9 cellular contexts compared by ENCODE assay signal in the genomic region with DNA sequence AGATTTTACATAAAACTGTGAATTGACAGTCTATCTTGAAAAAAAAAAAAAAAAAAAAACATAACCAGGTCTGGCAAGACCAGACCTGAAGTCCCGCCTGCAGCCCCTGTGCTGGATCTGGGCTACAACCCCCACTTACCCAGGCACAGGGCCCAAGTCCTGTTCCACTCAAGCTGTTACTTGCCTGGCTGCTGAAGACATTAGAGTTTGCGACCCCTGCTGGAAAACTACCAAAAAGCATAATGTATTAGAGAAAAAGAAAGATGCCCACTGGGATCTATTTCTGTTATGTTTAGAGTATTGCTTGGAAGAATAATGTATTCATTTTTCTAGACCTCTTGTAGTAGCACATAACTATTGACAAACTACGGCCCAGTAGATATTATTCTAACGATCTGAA. TPM values are rescaled to one million over a fixed set of nuclear protein-coding genes. Genes with fewer than 3 reads are reported as not detected.
DNase-seq lines count a peak whose midpoint lies in the region; ATAC-seq and TF ChIP-seq lines count a peak whose summit lies in the region.
"Had no signal": no experiment of that assay in that cellular context is flagged by ENCODE, and none has a peak within 500 bp of the region (broad histone marks: within the 10 kb centered on the region; RNA-seq: fewer than 3 reads in every experiment).

No MANE protein-coding gene starts in this region.

- in situ Hi-C loops in Panc1 (cut with HindIII; ENCODE audit: low pct_unique_long_range_greater_than_20kb, low sequenced_read_pairs), result no loop called here

- no peaks in the 10 kb centered on the region for H3K4me1 ChIP-seq in Panc1 (ENCODE audit: control insufficient read depth, insufficient read depth, low read length)
- no peaks in the 10 kb centered on the region for H3K4me1 ChIP-seq in testis

- WGBS in testis, 2 donors, result 46 to 49% methylated on average over 4 of the region's 4 CpGs

- POLR2A ChIA-PET in HEK293T (lab: Yijun Ruan, JAX), result no interaction called here
- POLR2A ChIA-PET in Panc1 (lab: Charles Lee), result no interaction called here

- DNase-seq in NCI-H524 (lab: John Stamatoyannopoulos, UW) (peak; percentile 58 to 69), NCI-H524 treated with DMSO at 0.1 percent for 48 hours (lab: John Stamatoyannopoulos, UW) (no peak), HEK293T (ENCODE audit: extremely low spot score) (peak; percentile 28), Panc1 (ENCODE audit: low read depth, low spot score) (no peak), glomerular visceral epithelial cell (ENCODE audit: extremely low spot score) (peak; percentile 18), testis (peak; percentile 62), omental fat pad (ENCODE audit: low spot score) (no peak)

- H3K4me3 ChIP-seq in Panc1 (ENCODE audit: low read depth in 2 of 2, low read length in 2 of 2) (no peak overlapping the region), testis (no peak overlapping the region)
- H3K4me3 ChIP-seq: BLaER1 had no signal

- H3K27me3 ChIP-seq in Panc1 (ENCODE audit: control insufficient read depth, insufficient read depth, low read length) (no peaks in the 10 kb centered on the region), testis (no peaks in the 10 kb centered on the region)

- H3K9me3 ChIP-seq in Panc1 (ENCODE audit: control insufficient read depth, insufficient read depth, low read depth, low read length) (no peaks in the 10 kb centered on the region), testis (no peaks in the 10 kb centered on the region)

- no TSS peak for BruUV-seq in Panc1 (replicated peaks; lab: Mats Ljungman, UMichigan)

- H3K27ac ChIP-seq in Panc1 (ENCODE audit: low read length), result no peak overlapping the region
- peak overlapping the region; percentile 11 to 51 for H3K27ac ChIP-seq in testis
- H3K27ac ChIP-seq: BLaER1 had no signal

- no peak for TF ChIP-seq POLR2A in testis (IDR thresholded peaks at IDR 0.05)

- peaks cover 10% of the 10 kb centered on the region; the same call in 1 of the 2 replicates for H3K36me3 ChIP-seq in Panc1 (ENCODE audit: control insufficient read depth, insufficient read depth, low read length)
- H3K36me3 ChIP-seq in testis (ENCODE audit: low read depth, missing control alignments), result no peaks in the 10 kb centered on the region
- H3K36me3 ChIP-seq: BLaER1 had no signal

- CTCF ChIA-PET in HEK293T (lab: Yijun Ruan, JAX), result interaction anchor here (2.3 kb wide), 1 partner anchor 12 kb away, joined by 8 read pairs; no protein-coding TSS in a partner anchor
- CTCF ChIA-PET in Panc1 (lab: Charles Lee), result interaction anchor here (0.7 kb wide), 2 partner anchors 325 to 823 kb away, joined by 3 to 7 read pairs; no protein-coding TSS in a partner anchor

- ATAC-seq in Panc1 (no peak), omental fat pad (ENCODE audit: low FRiP score) (no peak), HG02852 (IDR thresholded peaks at IDR 0.05; ENCODE audit: unreplicated experiment) (no peak)

- intact Hi-C loops in Panc1 (cut with micrococcal nuclease; ENCODE audit: unreplicated experiment), result no loop called here
- intact Hi-C loops in testis (cut with DNase I; ENCODE audit: low total_unique reads), result no loop called here

- TF ChIP-seq CTCF in Panc1 (IDR thresholded peaks at IDR 0.05), result peak; percentile 44
- TF ChIP-seq CTCF in testis (IDR thresholded peaks at IDR 0.05), result peak; percentile 21 to 36 (median 32)
- TF ChIP-seq CTCF in omental fat pad (IDR thresholded peaks at IDR 0.05), result no peak

TF ChIP-seq in HEK293T, 16 proteins besides CTCF, POLR2A, EP300 and RAD21:
- TF ChIP-seq TARDBP (IDR thresholded peaks at IDR 0.05) (no peak), ELF4 (IDR thresholded peaks at IDR 0.05) (no peak), FOXK2 (IDR thresholded peaks at IDR 0.05) (no peak), FOXM1 (IDR thresholded peaks at IDR 0.05; ENCODE audit: borderline replicate concordance) (no peak), HDGF (IDR thresholded peaks at IDR 0.05; ENCODE audit: borderline replicate concordance) (no peak), SP1 (IDR thresholded peaks at IDR 0.05) (no peak), L3MBTL2 (conservative IDR thresholded peaks at IDR 0.05) (no peak), ZNF384 (IDR thresholded peaks at IDR 0.05) (no peak), NFRKB (IDR thresholded peaks at IDR 0.05) (no peak), BHLHE40 (IDR thresholded peaks at IDR 0.05; ENCODE audit: borderline replicate concordance) (no peak), CTBP1 (IDR thresholded peaks at IDR 0.05; ENCODE audit: borderline replicate concordance) (no peak), SUZ12 (IDR thresholded peaks at IDR 0.05) (no peak), FOXA1 (IDR thresholded peaks at IDR 0.05) (no peak), LEF1 (IDR thresholded peaks at IDR 0.05; ENCODE audit: borderline replicate concordance) (no peak), ARNT (IDR thresholded peaks at IDR 0.05) (no peak)
- TF ChIP-seq, protein P1, sequence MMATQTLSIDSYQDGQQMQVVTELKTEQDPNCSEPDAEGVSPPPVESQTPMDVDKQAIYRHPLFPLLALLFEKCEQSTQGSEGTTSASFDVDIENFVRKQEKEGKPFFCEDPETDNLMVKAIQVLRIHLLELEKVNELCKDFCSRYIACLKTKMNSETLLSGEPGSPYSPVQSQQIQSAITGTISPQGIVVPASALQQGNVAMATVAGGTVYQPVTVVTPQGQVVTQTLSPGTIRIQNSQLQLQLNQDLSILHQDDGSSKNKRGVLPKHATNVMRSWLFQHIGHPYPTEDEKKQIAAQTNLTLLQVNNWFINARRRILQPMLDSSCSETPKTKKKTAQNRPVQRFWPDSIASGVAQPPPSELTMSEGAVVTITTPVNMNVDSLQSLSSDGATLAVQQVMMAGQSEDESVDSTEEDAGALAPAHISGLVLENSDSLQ (IDR thresholded peaks at IDR 0.05), result no peak

RNA-seq across cellular contexts. Expression of a gene that starts 4.7 kb away (rescaled TPM):
- total RNA-seq in Panc1 (2021; ENCODE audit: unreplicated experiment) (0.21 TPM), testis (1 to 10 TPM; 4.3 to 8.8 TPM), omental fat pad (10 to 100 TPM in 1 of 4 donors, 1 to 10 TPM in 3; 1.1 to 16.3 (median 3.6) TPM)
- polyA plus RNA-seq in Panc1 (2012; ENCODE audit: insufficient read length), result 1.1 TPM
- 1.2 TPM for polyA plus RNA-seq in testis (ENCODE audit: insufficient read depth, low read depth, low replicate concordance)

Comparison
In these comparisons a context has a peak if more than half of its experiments do, and no peak if none do; other contexts are left out.
1. DNase-seq: peak in NCI-H524 (2 of 2), HEK293T (single experiment), glomerular visceral epithelial cell (single experiment) and testis (single experiment); none in NCI-H524 treated with DMSO at 0.1 percent for 48 hours (single experiment), Panc1 (single experiment) and omental fat pad (single experiment).
2. CTCF ChIP-seq: peak in Panc1 (single experiment) and testis (3 of 3); none in omental fat pad (0 of 3).